ENCODE assay signal across 1 cellular context in genomic region chr10:79286318-79286951, GRCh38.
A peak's percentile ranks its signal among the peaks of the same experiment; 100 is the strongest.
TF ChIP-seq lines count a peak whose summit lies in the region.

No MANE protein-coding gene starts in this region.

TF ChIP-seq in GM12878, 131 proteins besides CTCF, POLR2A, EP300 and RAD21 (continued from another document and continues in another):
- TF ChIP-seq BCL11A (IDR thresholded peaks at IDR 0.05; ENCODE audit: low read depth, low read length) = peak; percentile 97
- TF ChIP-seq EGR1 (IDR thresholded peaks at IDR 0.05; ENCODE audit: borderline replicate concordance in 1 of 2, low read depth in 2 of 2, low read length in 2 of 2) = peak; percentile 75 to 100
- TF ChIP-seq RELA (IDR thresholded peaks at IDR 0.05; ENCODE audit: borderline replicate concordance, partially characterized antibody) = no peak
- no peak for TF ChIP-seq REST (IDR thresholded peaks at IDR 0.05; ENCODE audit: low read depth, low read length)
- TF ChIP-seq HCFC1 (IDR thresholded peaks at IDR 0.05; ENCODE audit: low read length) = peak; percentile 39; the same call in 1 of the 2 replicates
- TF ChIP-seq RAD51 (IDR thresholded peaks at IDR 0.05) = 0 out of 2 replicates have a peak, but pooled peaks have one; percentile 16
- TF ChIP-seq PAX8 (IDR thresholded peaks at IDR 0.05) = no peak
- no peak for TF ChIP-seq SUZ12 (IDR thresholded peaks at IDR 0.05; ENCODE audit: unreplicated experiment)
- no peak; the same call in 1 of the 2 replicates for TF ChIP-seq MYB (IDR thresholded peaks at IDR 0.05; ENCODE audit: borderline replicate concordance, low read depth, low read length)
- TF ChIP-seq ATF7 (IDR thresholded peaks at IDR 0.05; ENCODE audit: low read depth) = peak; percentile 91
- peak; percentile 99 for TF ChIP-seq GATAD2B (conservative IDR thresholded peaks at IDR 0.05; ENCODE audit: low read depth)
- no peak for TF ChIP-seq ASH2L (IDR thresholded peaks at IDR 0.05; ENCODE audit: borderline replicate concordance, low read depth)
- TF ChIP-seq RUNX3 (IDR thresholded peaks at IDR 0.05; ENCODE audit: low read length) = peak; percentile 75
- no peak for TF ChIP-seq CEBPB (IDR thresholded peaks at IDR 0.05; ENCODE audit: borderline replicate concordance in 1 of 2, low read depth in 2 of 2, low read length in 2 of 2)
- no peak for TF ChIP-seq NRF1 (conservative IDR thresholded peaks at IDR 0.05; ENCODE audit: low read depth, low read length)
- TF ChIP-seq SPI1 (IDR thresholded peaks at IDR 0.05; ENCODE audit: borderline replicate concordance, insufficient read depth, low read depth, low read length) = peak; percentile 97
- TF ChIP-seq E4F1 (IDR thresholded peaks at IDR 0.05; ENCODE audit: borderline replicate concordance, partially characterized antibody) = no peak
- TF ChIP-seq RB1 (IDR thresholded peaks at IDR 0.05; ENCODE audit: borderline replicate concordance) = 0 out of 2 replicates have a peak, but pooled peaks have one; percentile 55
- peak; percentile 92 to 97 for TF ChIP-seq BHLHE40 (IDR thresholded peaks at IDR 0.05; ENCODE audit: borderline replicate concordance in 1 of 2, low read depth in 2 of 2, low read length in 1 of 2)
- TF ChIP-seq ZNF274 (IDR thresholded peaks at IDR 0.05; ENCODE audit: insufficient read depth, insufficient read length) = no peak
- peak; percentile 95 for TF ChIP-seq ZBED1 (IDR thresholded peaks at IDR 0.05; ENCODE audit: borderline replicate concordance)
- TF ChIP-seq ATF3 (IDR thresholded peaks at IDR 0.05; ENCODE audit: borderline replicate concordance, extremely low read depth, low read depth, low read length) = no peak
- TF ChIP-seq IRF4 (IDR thresholded peaks at IDR 0.05; ENCODE audit: low read depth, low read length) = peak; percentile 85
- TF ChIP-seq NR2F1 (conservative IDR thresholded peaks at IDR 0.05) = peak; percentile 70
- peak; percentile 65; the same call in 1 of the 2 replicates for TF ChIP-seq TBL1XR1 (IDR thresholded peaks at IDR 0.05; ENCODE audit: low read depth, low read length)
- peak; percentile 59 for TF ChIP-seq BCL3 (IDR thresholded peaks at IDR 0.05; ENCODE audit: borderline replicate concordance, insufficient read depth, low read depth, low read length, poor library complexity, severe bottlenecking)
- no peak; the same call in 1 of the 2 replicates for TF ChIP-seq IRF5 (IDR thresholded peaks at IDR 0.05; ENCODE audit: borderline replicate concordance)
- TF ChIP-seq JUNB (IDR thresholded peaks at IDR 0.05) = peak; percentile 88
- TF ChIP-seq YBX1 (IDR thresholded peaks at IDR 0.05) = no peak
- TF ChIP-seq KDM1A (IDR thresholded peaks at IDR 0.05; ENCODE audit: borderline replicate concordance) = no peak
- TF ChIP-seq EED (IDR thresholded peaks at IDR 0.05; ENCODE audit: low read depth) = peak; percentile 98
- TF ChIP-seq MYC (IDR thresholded peaks at IDR 0.05; ENCODE audit: insufficient read depth, insufficient read length, insufficient replicate concordance, low read length, severe bottlenecking) = peak; percentile 88
- no peak for TF ChIP-seq NR2C1 (IDR thresholded peaks at IDR 0.05)
- no peak for TF ChIP-seq NFYA (IDR thresholded peaks at IDR 0.05; ENCODE audit: borderline replicate concordance, low read depth, low read length)
- no peak for TF ChIP-seq ESRRA (IDR thresholded peaks at IDR 0.05; ENCODE audit: low read length)
- no peak for TF ChIP-seq ZZZ3 (IDR thresholded peaks at IDR 0.05; ENCODE audit: control insufficient read depth, insufficient read length, low read depth)
- TF ChIP-seq PML (IDR thresholded peaks at IDR 0.05; ENCODE audit: low read length) = 0 out of 2 replicates have a peak, but pooled peaks have one; percentile 50
- peak; percentile 95 for TF ChIP-seq FOXM1 (IDR thresholded peaks at IDR 0.05; ENCODE audit: low read depth, low read length)
- TF ChIP-seq PBX3 (IDR thresholded peaks at IDR 0.05; ENCODE audit: insufficient replicate concordance, low read depth, low read length) = peak; percentile 85
- TF ChIP-seq LARP7 (IDR thresholded peaks at IDR 0.05) = peak; percentile 67
- no peak for TF ChIP-seq CHD4 (IDR thresholded peaks at IDR 0.05)
- TF ChIP-seq HSF1 (IDR thresholded peaks at IDR 0.05; ENCODE audit: low read depth, low read length) = no peak
- no peak for TF ChIP-seq STAT3 (IDR thresholded peaks at IDR 0.05; ENCODE audit: low read depth, low read length)
- no peak for TF ChIP-seq NFXL1 (IDR thresholded peaks at IDR 0.05; ENCODE audit: borderline replicate concordance)
- TF ChIP-seq SREBF2 (IDR thresholded peaks at IDR 0.05; ENCODE audit: low read length) = no peak
- TF ChIP-seq NBN (IDR thresholded peaks at IDR 0.05) = peak; percentile 97
- peak; percentile 95 for TF ChIP-seq PAX5 (IDR thresholded peaks at IDR 0.05; ENCODE audit: borderline replicate concordance, low read depth, low read length)
- TF ChIP-seq SIX5 (IDR thresholded peaks at IDR 0.05; ENCODE audit: low read depth, low read length, severe bottlenecking) = no peak
- no peak for TF ChIP-seq CEBPZ (IDR thresholded peaks at IDR 0.05; ENCODE audit: low read depth, low read length)
- peak; percentile 90 for TF ChIP-seq KLF5 (IDR thresholded peaks at IDR 0.05; ENCODE audit: partially characterized antibody)
- peak; percentile 18; the same call in 1 of the 2 replicates for TF ChIP-seq FOXK2 (IDR thresholded peaks at IDR 0.05)
- TF ChIP-seq CHD2 (IDR thresholded peaks at IDR 0.05; ENCODE audit: borderline replicate concordance, low read depth, low read length) = peak; percentile 83
